ENCODE assay signal across 22 cellular contexts in the genomic region with DNA sequence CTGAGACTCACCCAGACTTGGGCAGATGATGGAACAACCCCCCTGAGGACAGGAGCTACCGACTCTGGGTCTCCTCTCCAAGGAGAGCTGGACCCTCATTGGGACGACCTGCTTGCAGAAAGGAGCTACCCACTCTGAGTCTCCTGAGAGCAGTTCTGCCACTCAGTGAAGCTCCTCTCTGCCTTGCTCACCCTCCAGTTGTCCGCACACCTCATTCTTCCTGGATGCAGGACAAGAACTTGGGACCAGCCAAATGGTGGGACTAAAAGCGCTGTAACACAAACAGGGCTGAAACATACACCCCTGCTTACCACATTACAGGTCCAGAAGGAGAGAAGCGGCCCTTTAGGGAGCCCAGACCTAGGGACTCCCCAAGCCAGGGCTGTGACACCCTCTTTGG.
"Had no signal": no experiment of that assay in that cellular context is flagged by ENCODE, and none has a peak within 500 bp of the region (broad histone marks: within the 10 kb centered on the region; RNA-seq: fewer than 3 reads in every experiment).

No MANE protein-coding gene starts in this region.

- H3K9me3 ChIP-seq: heart right ventricle, neutrophil, pancreas, stomach, thyroid gland, vagina had no signal

- H3K27ac Mint-ChIP-seq: memory B cell; natural killer cell; stimulated activated naive B cell treated with anti-CD40 and anti-IgM and Interleukin-4, amounts not matched to agents 10 μg/mL and 1 μg/mL and 100 μg/mL, for 72 hours had no signal

- H3K4me1 Mint-ChIP-seq: memory B cell; natural killer cell; stimulated activated naive B cell treated with anti-CD40 and anti-IgM and Interleukin-4, amounts not matched to agents 10 μg/mL and 1 μg/mL and 100 μg/mL, for 72 hours had no signal

- H3K4me3 ChIP-seq: heart right ventricle, lung, pancreas, smooth muscle cell, stomach, thyroid gland, vagina had no signal

- H3K36me3 ChIP-seq: heart right ventricle, neutrophil, pancreas, stomach, thyroid gland, vagina had no signal

- H3K9me3 Mint-ChIP-seq: memory B cell; natural killer cell; stimulated activated naive B cell treated with anti-CD40 and anti-IgM and Interleukin-4, amounts not matched to agents 10 μg/mL and 1 μg/mL and 100 μg/mL, for 72 hours had no signal

- H3K27ac ChIP-seq: neutrophil, pancreas, stomach, thyroid gland, vagina had no signal

- H3K36me3 Mint-ChIP-seq: memory B cell; natural killer cell; stimulated activated naive B cell treated with anti-CD40 and anti-IgM and Interleukin-4, amounts not matched to agents 10 μg/mL and 1 μg/mL and 100 μg/mL, for 72 hours had no signal

- ATAC-seq: left colon; natural killer cell; stimulated activated naive B cell treated with anti-CD40 and anti-IgM and Interleukin-4, amounts not matched to agents 10 μg/mL and 1 μg/mL and 100 μg/mL, for 72 hours had no signal

- H3K27me3 ChIP-seq: heart right ventricle, neutrophil, pancreas, stomach, thyroid gland, vagina had no signal

- DNase-seq: cortex of kidney; effector CD4-positive, alpha-beta T cell; foreskin melanocyte; hippocampal formation; left colon; natural killer cell; retina; stimulated activated CD4-positive, alpha-beta T cell treated with anti-CD3 and anti-CD28 coated beads, Interleukin-12 subunit alpha, Interleukin-12 subunit beta, amount 100 ng/mL, for 4 hours; stimulated activated CD4-positive, alpha-beta T cell treated with anti-CD3 and anti-CD28 coated beads, Interleukin-1b, Interleukin-23, amount 100 ng/mL, for 48 hours; stimulated activated CD4-positive, alpha-beta T cell treated with anti-CD3 and anti-CD28 coated beads, Interleukin-4, amount 100 ng/mL, for 1 hour; stimulated activated naive B cell treated with anti-CD40 and anti-IgM and Interleukin-4, amounts not matched to agents 10 μg/mL and 1 μg/mL and 100 μg/mL, for 72 hours; stomach; trophoblast cell had no signal

- FAIRE-seq: islet of Langerhans, pancreas had no signal

- H3K4me1 ChIP-seq: pancreas, stomach, vagina had no signal

- H3K4me3 Mint-ChIP-seq: memory B cell; natural killer cell; stimulated activated naive B cell treated with anti-CD40 and anti-IgM and Interleukin-4, amounts not matched to agents 10 μg/mL and 1 μg/mL and 100 μg/mL, for 72 hours had no signal

- H3K4me2 ChIP-seq: smooth muscle cell had no signal
